Comparison of ENCODE assay signal across 1 cellular context in the genomic region with DNA sequence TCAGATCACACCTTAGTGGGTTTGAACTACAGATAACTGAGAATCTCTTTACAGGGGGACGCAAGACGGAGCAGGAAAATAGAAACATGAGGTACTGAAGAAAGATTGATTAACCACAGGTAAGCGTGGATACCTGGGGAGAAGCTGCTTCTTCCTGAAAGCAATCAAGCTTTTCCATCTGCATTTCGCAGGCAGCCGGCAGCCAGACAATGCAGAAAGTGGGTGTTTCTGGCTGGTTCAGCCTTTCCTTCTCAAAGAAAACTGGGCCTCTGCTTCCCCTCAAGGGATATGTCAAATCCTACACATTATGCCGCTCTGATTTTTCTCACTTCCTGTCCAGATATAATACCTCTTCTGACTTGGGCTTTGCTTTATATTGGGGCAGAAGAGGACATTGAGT.
TF ChIP-seq lines count a peak whose summit lies in the region.

No MANE protein-coding gene starts in this region.

TF ChIP-seq in WTC11, 78 proteins besides CTCF, POLR2A, EP300 and RAD21 (continued from another document):
- TF ChIP-seq, protein P1, sequence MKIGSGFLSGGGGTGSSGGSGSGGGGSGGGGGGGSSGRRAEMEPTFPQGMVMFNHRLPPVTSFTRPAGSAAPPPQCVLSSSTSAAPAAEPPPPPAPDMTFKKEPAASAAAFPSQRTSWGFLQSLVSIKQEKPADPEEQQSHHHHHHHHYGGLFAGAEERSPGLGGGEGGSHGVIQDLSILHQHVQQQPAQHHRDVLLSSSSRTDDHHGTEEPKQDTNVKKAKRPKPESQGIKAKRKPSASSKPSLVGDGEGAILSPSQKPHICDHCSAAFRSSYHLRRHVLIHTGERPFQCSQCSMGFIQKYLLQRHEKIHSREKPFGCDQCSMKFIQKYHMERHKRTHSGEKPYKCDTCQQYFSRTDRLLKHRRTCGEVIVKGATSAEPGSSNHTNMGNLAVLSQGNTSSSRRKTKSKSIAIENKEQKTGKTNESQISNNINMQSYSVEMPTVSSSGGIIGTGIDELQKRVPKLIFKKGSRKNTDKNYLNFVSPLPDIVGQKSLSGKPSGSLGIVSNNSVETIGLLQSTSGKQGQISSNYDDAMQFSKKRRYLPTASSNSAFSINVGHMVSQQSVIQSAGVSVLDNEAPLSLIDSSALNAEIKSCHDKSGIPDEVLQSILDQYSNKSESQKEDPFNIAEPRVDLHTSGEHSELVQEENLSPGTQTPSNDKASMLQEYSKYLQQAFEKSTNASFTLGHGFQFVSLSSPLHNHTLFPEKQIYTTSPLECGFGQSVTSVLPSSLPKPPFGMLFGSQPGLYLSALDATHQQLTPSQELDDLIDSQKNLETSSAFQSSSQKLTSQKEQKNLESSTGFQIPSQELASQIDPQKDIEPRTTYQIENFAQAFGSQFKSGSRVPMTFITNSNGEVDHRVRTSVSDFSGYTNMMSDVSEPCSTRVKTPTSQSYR (CRISPR knock-in tag; IDR thresholded peaks at IDR 0.05) = no peak
- TF ChIP-seq, protein P2, sequence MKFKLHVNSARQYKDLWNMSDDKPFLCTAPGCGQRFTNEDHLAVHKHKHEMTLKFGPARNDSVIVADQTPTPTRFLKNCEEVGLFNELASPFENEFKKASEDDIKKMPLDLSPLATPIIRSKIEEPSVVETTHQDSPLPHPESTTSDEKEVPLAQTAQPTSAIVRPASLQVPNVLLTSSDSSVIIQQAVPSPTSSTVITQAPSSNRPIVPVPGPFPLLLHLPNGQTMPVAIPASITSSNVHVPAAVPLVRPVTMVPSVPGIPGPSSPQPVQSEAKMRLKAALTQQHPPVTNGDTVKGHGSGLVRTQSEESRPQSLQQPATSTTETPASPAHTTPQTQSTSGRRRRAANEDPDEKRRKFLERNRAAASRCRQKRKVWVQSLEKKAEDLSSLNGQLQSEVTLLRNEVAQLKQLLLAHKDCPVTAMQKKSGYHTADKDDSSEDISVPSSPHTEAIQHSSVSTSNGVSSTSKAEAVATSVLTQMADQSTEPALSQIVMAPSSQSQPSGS (CRISPR knock-in tag; IDR thresholded peaks at IDR 0.05; ENCODE audit: borderline replicate concordance, low read depth) = no peak
- TF ChIP-seq, protein P3, sequence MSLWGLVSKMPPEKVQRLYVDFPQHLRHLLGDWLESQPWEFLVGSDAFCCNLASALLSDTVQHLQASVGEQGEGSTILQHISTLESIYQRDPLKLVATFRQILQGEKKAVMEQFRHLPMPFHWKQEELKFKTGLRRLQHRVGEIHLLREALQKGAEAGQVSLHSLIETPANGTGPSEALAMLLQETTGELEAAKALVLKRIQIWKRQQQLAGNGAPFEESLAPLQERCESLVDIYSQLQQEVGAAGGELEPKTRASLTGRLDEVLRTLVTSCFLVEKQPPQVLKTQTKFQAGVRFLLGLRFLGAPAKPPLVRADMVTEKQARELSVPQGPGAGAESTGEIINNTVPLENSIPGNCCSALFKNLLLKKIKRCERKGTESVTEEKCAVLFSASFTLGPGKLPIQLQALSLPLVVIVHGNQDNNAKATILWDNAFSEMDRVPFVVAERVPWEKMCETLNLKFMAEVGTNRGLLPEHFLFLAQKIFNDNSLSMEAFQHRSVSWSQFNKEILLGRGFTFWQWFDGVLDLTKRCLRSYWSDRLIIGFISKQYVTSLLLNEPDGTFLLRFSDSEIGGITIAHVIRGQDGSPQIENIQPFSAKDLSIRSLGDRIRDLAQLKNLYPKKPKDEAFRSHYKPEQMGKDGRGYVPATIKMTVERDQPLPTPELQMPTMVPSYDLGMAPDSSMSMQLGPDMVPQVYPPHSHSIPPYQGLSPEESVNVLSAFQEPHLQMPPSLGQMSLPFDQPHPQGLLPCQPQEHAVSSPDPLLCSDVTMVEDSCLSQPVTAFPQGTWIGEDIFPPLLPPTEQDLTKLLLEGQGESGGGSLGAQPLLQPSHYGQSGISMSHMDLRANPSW (CRISPR knock-in tag; conservative IDR thresholded peaks at IDR 0.05; ENCODE audit: low read depth) = no peak
- TF ChIP-seq RORB (CRISPR knock-in tag; IDR thresholded peaks at IDR 0.05) (no peak), PRRX2 (CRISPR knock-in tag; IDR thresholded peaks at IDR 0.05) (no peak), ZNF219 (CRISPR knock-in tag; IDR thresholded peaks at IDR 0.05; ENCODE audit: borderline replicate concordance) (no peak)
- TF ChIP-seq, protein P4, sequence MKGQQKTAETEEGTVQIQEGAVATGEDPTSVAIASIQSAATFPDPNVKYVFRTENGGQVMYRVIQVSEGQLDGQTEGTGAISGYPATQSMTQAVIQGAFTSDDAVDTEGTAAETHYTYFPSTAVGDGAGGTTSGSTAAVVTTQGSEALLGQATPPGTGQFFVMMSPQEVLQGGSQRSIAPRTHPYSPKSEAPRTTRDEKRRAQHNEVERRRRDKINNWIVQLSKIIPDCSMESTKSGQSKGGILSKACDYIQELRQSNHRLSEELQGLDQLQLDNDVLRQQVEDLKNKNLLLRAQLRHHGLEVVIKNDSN (CRISPR knock-in tag; IDR thresholded peaks at IDR 0.05) = no peak
